ENCODE assay signal across 23 cellular contexts in the genomic region with DNA sequence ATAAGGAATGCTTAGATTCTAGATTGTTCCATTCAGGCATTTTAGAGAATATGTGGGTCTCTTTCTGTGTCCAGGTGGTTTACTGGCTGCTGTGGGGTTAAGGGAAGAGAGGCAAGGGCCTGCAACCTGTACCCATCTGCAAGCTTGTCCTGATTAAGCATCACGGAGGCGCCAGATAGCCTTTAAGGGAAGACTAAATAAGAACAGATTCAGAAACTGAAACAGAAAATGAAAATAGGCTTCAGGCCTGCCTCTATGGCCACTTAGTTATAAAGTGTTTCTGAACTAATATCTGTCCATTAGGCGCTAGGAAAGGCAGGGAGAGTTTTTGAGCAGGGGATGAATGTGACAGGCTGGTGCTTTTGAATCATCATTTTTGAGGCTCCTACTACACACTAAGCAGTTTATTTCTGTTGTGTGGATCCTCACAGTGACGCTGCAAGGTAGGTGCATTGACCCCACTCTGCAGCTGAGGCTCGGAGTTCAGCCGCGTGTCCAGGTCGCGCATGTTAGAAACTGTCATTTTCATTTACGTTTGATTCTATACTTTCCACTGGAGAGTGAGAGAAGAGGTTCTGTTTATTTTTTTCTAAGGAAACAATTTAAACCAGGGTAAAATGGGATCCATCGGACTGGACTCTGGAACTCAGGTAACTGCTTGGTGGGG. TPM values are rescaled to one million over a fixed set of nuclear protein-coding genes. Genes with fewer than 3 reads are reported as not detected.
A peak's percentile ranks its signal among the peaks of the same experiment; 100 is the strongest.
DNase-seq lines count a peak whose midpoint lies in the region; ATAC-seq, FAIRE-seq and TF ChIP-seq lines count a peak whose summit lies in the region.
"Had no signal": no experiment of that assay in that cellular context is flagged by ENCODE, and none has a peak within 500 bp of the region (broad histone marks: within the 10 kb centered on the region; RNA-seq: fewer than 3 reads in every experiment).

No MANE protein-coding gene starts in this region.

- BruUV-seq in HepG2 (replicated peaks; lab: Mats Ljungman, UMichigan) = no TSS peak
- no TSS peak for BruUV-seq in mammary epithelial cell (replicated peaks; lab: Mats Ljungman, UMichigan)

- no peaks in the 10 kb centered on the region for H3K36me3 ChIP-seq in HepG2 (replicated peaks in 1 of 2; ENCODE audit: control insufficient read depth in 1 of 2, insufficient read depth in 2 of 2, low read length in 2 of 2)
- H3K36me3 ChIP-seq in mammary epithelial cell (ENCODE audit: insufficient read depth, low read length) = no peaks in the 10 kb centered on the region
- H3K36me3 ChIP-seq in esophagus squamous epithelium = no peaks in the 10 kb centered on the region
- H3K36me3 ChIP-seq: Peyer's patch had no signal

- H4K20me1 ChIP-seq in HepG2 (ENCODE audit: insufficient read depth, low read length) = 0 out of 2 replicates have a peak, but pooled peaks cover 3% of the 10 kb centered on the region
- no peaks in the 10 kb centered on the region for H4K20me1 ChIP-seq in mammary epithelial cell (ENCODE audit: insufficient read depth, low read length)

- H3K36me3 Mint-ChIP-seq in activated naive CD4-positive, alpha-beta T cell treated with anti-CD3 and anti-CD28 coated beads, Interleukin-2, amount 50 U/mL, for 24 hours = no peaks in the 10 kb centered on the region
- no peaks in the 10 kb centered on the region for H3K36me3 Mint-ChIP-seq in naive thymus-derived CD8-positive, alpha-beta T cell
- H3K36me3 Mint-ChIP-seq: CD4-positive, CD25-positive, alpha-beta regulatory T cell had no signal

- 19% methylated on average over 11 of the region's 11 CpGs for WGBS in HepG2 (ENCODE audit: low lambda C conversion rate)
- WGBS in mammary epithelial cell (ENCODE audit: low coverage, missing lambda C conversion rate) = 85% methylated on average over 11 of the region's 11 CpGs
- 81 to 83% methylated on average over 11 of the region's 11 CpGs for WGBS in esophagus squamous epithelium, 2 donors

- peaks cover 16% of the 10 kb centered on the region for H3K4me1 Mint-ChIP-seq in activated naive CD4-positive, alpha-beta T cell treated with anti-CD3 and anti-CD28 coated beads, Interleukin-2, amount 50 U/mL, for 24 hours
- peaks cover 15 to 19% (median 17%) of the 10 kb centered on the region in 4 donors for H3K4me1 Mint-ChIP-seq in naive thymus-derived CD8-positive, alpha-beta T cell

- in situ Hi-C loops in HepG2 (cut with HindIII; ENCODE audit: extremely low pct_ligation_motif_present, low pct_unique_long_range_greater_than_20kb) (no loop called here), mammary epithelial cell (cut with MboI; ENCODE audit: low sequenced_read_pairs in 2 of 2) (no loop called here)

- intact Hi-C loops in HepG2 (cut with micrococcal nuclease; ENCODE audit: unreplicated experiment) (no loop called here), mammary epithelial cell (cut with micrococcal nuclease) (no loop called here), esophagus squamous epithelium (cut with DNase I) (no loop called here)

- H2AFZ ChIP-seq in HepG2 (ENCODE audit: low read length) (no peak overlapping the region), mammary epithelial cell (ENCODE audit: low read depth, low read length) (no peak overlapping the region)
- H2AFZ ChIP-seq: GM23338 had no signal

- H3K27ac ChIP-seq in HepG2 (ENCODE audit: extremely low read length, insufficient read depth, low read length) = no peak overlapping the region
- H3K27ac ChIP-seq in mammary epithelial cell (ENCODE audit: insufficient read depth, low read depth, low read length) = no peak overlapping the region
- no peak overlapping the region for H3K27ac ChIP-seq in esophagus squamous epithelium
- H3K27ac ChIP-seq: 22Rv1, Peyer's patch, SK-N-MC had no signal

- no peak for TF ChIP-seq CTCF in HepG2 (CRISPR knock-in tag; IDR thresholded peaks at IDR 0.05)
- no peak for TF ChIP-seq CTCF in mammary epithelial cell (conservative IDR thresholded peaks at IDR 0.05 in 1 of 2, IDR thresholded peaks at IDR 0.05 in 1 of 2; ENCODE audit: extremely low read depth in 1 of 2, insufficient read depth in 1 of 2, low read depth in 1 of 2, low read length in 2 of 2)
- no peak for TF ChIP-seq CTCF in esophagus squamous epithelium (IDR thresholded peaks at IDR 0.05)

- H3K9me3 ChIP-seq in HepG2 (ENCODE audit: low read length) (no peaks in the 10 kb centered on the region), mammary epithelial cell (replicated peaks; ENCODE audit: insufficient read depth, low read length) (no peaks in the 10 kb centered on the region), esophagus squamous epithelium (no peaks in the 10 kb centered on the region)
- H3K9me3 ChIP-seq: Caco-2, Peyer's patch had no signal

- H3K27me3 Mint-ChIP-seq in activated naive CD4-positive, alpha-beta T cell treated with anti-CD3 and anti-CD28 coated beads, Interleukin-2, amount 50 U/mL, for 24 hours = no peaks in the 10 kb centered on the region
- peaks cover 0 to 12% (median 10%) of the 10 kb centered on the region in 5 donors for H3K27me3 Mint-ChIP-seq in naive thymus-derived CD8-positive, alpha-beta T cell

- peaks cover 1 to 87% of the 10 kb centered on the region in 2 experiments; a peak in 4 of 5 replicates for H3K27me3 ChIP-seq in HepG2 (ENCODE audit: control insufficient read depth in 1 of 2, insufficient read depth in 2 of 2, low read length in 2 of 2)
- H3K27me3 ChIP-seq in mammary epithelial cell (ENCODE audit: insufficient read depth, low read length) = no peaks in the 10 kb centered on the region
- H3K27me3 ChIP-seq in esophagus squamous epithelium = peaks cover 0 to 53% (median 0%) of the 10 kb centered on the region in 4 donors
- H3K27me3 ChIP-seq: Peyer's patch had no signal

- CTCF ChIA-PET in HepG2 (lab: Yijun Ruan, JAX; ENCODE audit: low intra/inter-chr PET ratio, low total read pairs) (interaction anchor here (1.1 kb wide), 1 partner anchor 53 kb away, joined by 3 read pairs; no protein-coding TSS in a partner anchor), mammary epithelial cell (lab: Charles Lee; ENCODE audit: low non-redundant PET) (no interaction called here)

- POLR2A ChIA-PET in HepG2 (lab: Yijun Ruan, JAX) = no interaction called here
- POLR2A ChIA-PET in naive thymus-derived CD8-positive, alpha-beta T cell (lab: Charles Lee) = no interaction called here

- dilution Hi-C loops in mammary epithelial cell (cut with HindIII; ENCODE audit: low sequenced_read_pairs) = no loop called here

- no peak overlapping the region for H3K9ac ChIP-seq in HepG2 (ENCODE audit: insufficient read depth, low read depth, low read length)
- no peak overlapping the region for H3K9ac ChIP-seq in mammary epithelial cell (ENCODE audit: insufficient read depth, low read length)

- no peaks in the 10 kb centered on the region for H3K9me3 Mint-ChIP-seq in activated naive CD4-positive, alpha-beta T cell treated with anti-CD3 and anti-CD28 coated beads, Interleukin-2, amount 50 U/mL, for 24 hours
- H3K9me3 Mint-ChIP-seq in naive thymus-derived CD8-positive, alpha-beta T cell = no peaks in the 10 kb centered on the region

- no peak overlapping the region for H3K4me3 Mint-ChIP-seq in activated naive CD4-positive, alpha-beta T cell treated with anti-CD3 and anti-CD28 coated beads, Interleukin-2, amount 50 U/mL, for 24 hours
- no peak overlapping the region for H3K4me3 Mint-ChIP-seq in naive thymus-derived CD8-positive, alpha-beta T cell
- H3K4me3 Mint-ChIP-seq: CD4-positive, CD25-positive, alpha-beta regulatory T cell; GM23338 had no signal

- no peak for TF ChIP-seq RAD21 in HepG2 (CRISPR knock-in tag; IDR thresholded peaks at IDR 0.05)

- H3K79me2 ChIP-seq in HepG2 (ENCODE audit: insufficient read depth, low read length) (no peaks in the 10 kb centered on the region), mammary epithelial cell (ENCODE audit: insufficient read depth, low read length) (no peaks in the 10 kb centered on the region)

- no peak for TF ChIP-seq POLR2A in HepG2 (IDR thresholded peaks at IDR 0.05; ENCODE audit: insufficient read depth in 1 of 2, low read depth in 2 of 2, low read length in 2 of 2)
- no peak for TF ChIP-seq POLR2A in esophagus squamous epithelium (IDR thresholded peaks at IDR 0.05)

- TF ChIP-seq EP300 in HepG2 (IDR thresholded peaks at IDR 0.05; ENCODE audit: low read depth in 2 of 2, low read length in 2 of 2) (no peak), HepG2 (CRISPR knock-in tag; IDR thresholded peaks at IDR 0.05; ENCODE audit: borderline replicate concordance) (no peak)

- DNase-seq in activated naive CD4-positive, alpha-beta T cell (lab: John Stamatoyannopoulos, UW) = no peak
- peak; percentile 60 for DNase-seq in RPMI8226
- no peak for DNase-seq in HepG2 (ENCODE audit: low spot score)
- DNase-seq in mammary epithelial cell = no peak
- DNase-seq in esophagus squamous epithelium (lab: John Stamatoyannopoulos, UW) = no peak
- no peak for DNase-seq in naive thymus-derived CD8-positive, alpha-beta T cell
- DNase-seq: AML-193; Caco-2; CD4-positive, CD25-positive, alpha-beta regulatory T cell; DMS153; GDM1; HCEC 1CT; NCI-H1417 treated with DMSO at 0.1 percent for 48 hours; NCI-H187 treated with DMSO at 0.1 percent for 48 hours; NCI-H345; NCI-H524 treated with DMSO at 0.1 percent for 48 hours; Peyer's patch; Right ventricle myocardium superior had no signal

- peaks cover 32% of the 10 kb centered on the region for H3K4me1 ChIP-seq in HepG2 (ENCODE audit: insufficient read depth, low read length)
- no peaks in the 10 kb centered on the region for H3K4me1 ChIP-seq in mammary epithelial cell (ENCODE audit: insufficient read depth, low read length)
- peaks cover 0 to 4% (median under 1%) of the 10 kb centered on the region in 3 donors for H3K4me1 ChIP-seq in esophagus squamous epithelium

- no peak for FAIRE-seq in HepG2 (lab: Jason Lieb, UNC)

- peak overlapping the region; percentile 47; the same call in 1 of the 2 replicates for H3K4me2 ChIP-seq in HepG2 (ENCODE audit: low read depth, low read length)
- H3K4me2 ChIP-seq in mammary epithelial cell (ENCODE audit: insufficient read depth, low read depth, low read length) = no peak overlapping the region
- H3K4me2 ChIP-seq: GM23338 had no signal

- peak overlapping the region; percentile 23 for H3K27ac Mint-ChIP-seq in activated naive CD4-positive, alpha-beta T cell treated with anti-CD3 and anti-CD28 coated beads, Interleukin-2, amount 50 U/mL, for 24 hours
- H3K27ac Mint-ChIP-seq in naive thymus-derived CD8-positive, alpha-beta T cell = no peak overlapping the region
- H3K27ac Mint-ChIP-seq: CD4-positive, CD25-positive, alpha-beta regulatory T cell; GM23338 had no signal

- ATAC-seq in HepG2 = no peak
- no peak for ATAC-seq in naive thymus-derived CD8-positive, alpha-beta T cell
- no peak for ATAC-seq in HG02852 (IDR thresholded peaks at IDR 0.05; ENCODE audit: unreplicated experiment)
- ATAC-seq: GM23338 had no signal

- H3K4me3 ChIP-seq in HepG2 (replicated peaks in 1 of 3; ENCODE audit: insufficient read depth in 1 of 3, low read depth in 2 of 3, low read length in 3 of 3) = 0 out of 6 replicates have a peak overlapping the region, but pooled peaks of 1 of the 3 experiments have one; percentile 13
- H3K4me3 ChIP-seq in mammary epithelial cell (replicated peaks in 1 of 3; ENCODE audit: insufficient read depth in 1 of 3, low read depth in 2 of 3, low read length in 3 of 3) = no peak overlapping the region
- H3K4me3 ChIP-seq in esophagus squamous epithelium = no peak overlapping the region
- H3K4me3 ChIP-seq: GM23338, Peyer's patch, SK-N-MC had no signal

RNA-seq across cellular contexts. Expression of gene SLC6A12, which starts 47.4 kb away (rescaled TPM):
- total RNA-seq in HepG2 (2016; rRNA removed; fragmentation: Illumina TruSeq; extraction: Trizol) = 9.5 and 18.8 TPM in 2 replicates
- 3.7 and 5.6 TPM in 2 replicates for total RNA-seq in HepG2 (2016; cell fraction: cytosol; rRNA removed; fragmentation: Illumina TruSeq; extraction: Trizol; ENCODE audit: low read depth)
- total RNA-seq in HepG2 (2016; cell fraction: insoluble cytoplasmic fraction; rRNA removed; fragmentation: Illumina TruSeq; extraction: Trizol) = 10.4 and 17.8 TPM in 2 replicates
- total RNA-seq in HepG2 (2016; cell fraction: membrane; rRNA removed; fragmentation: Illumina TruSeq; extraction: Trizol) = 7.4 and 8.0 TPM in 2 replicates
- 17.0 and 17.6 TPM in 2 replicates for total RNA-seq in HepG2 (2016; cell fraction: nucleus; rRNA removed; fragmentation: Illumina TruSeq; extraction: Trizol)
- 3.7 and 6.0 TPM in 2 replicates for polyA plus RNA-seq in HepG2 (2011; rRNA removed)
- polyA plus RNA-seq in HepG2 (2011; cell fraction: cytosol; rRNA removed) = 4.4 and 5.0 TPM in 2 replicates
- 10.3 and 12.4 TPM in 2 replicates for polyA plus RNA-seq in HepG2 (2011; cell fraction: nucleus; rRNA removed)
- polyA plus RNA-seq in HepG2 (2012) = 0.66 and 5.8 TPM in 2 replicates
- 2.3 and 2.8 TPM in 2 replicates for polyA plus RNA-seq in HepG2 (2016; cell fraction: cytosol; fragmentation: Illumina TruSeq; extraction: Trizol; ENCODE audit: low read depth)
- 7.2 and 9.0 TPM in 2 replicates for polyA plus RNA-seq in HepG2 (2016; cell fraction: insoluble cytoplasmic fraction; fragmentation: Illumina TruSeq; extraction: Trizol; ENCODE audit: low read depth)
- polyA plus RNA-seq in HepG2 (2016; cell fraction: membrane; fragmentation: Illumina TruSeq; extraction: Trizol; ENCODE audit: low read depth) = 3.9 and 4.9 TPM in 2 replicates
- 27.1 and 27.7 TPM in 2 replicates for polyA plus RNA-seq in HepG2 (2016; cell fraction: nucleus; fragmentation: Illumina TruSeq; extraction: Trizol; ENCODE audit: insufficient read depth, low read depth)
- 1.2 and 11.3 TPM in 2 replicates for polyA minus RNA-seq in HepG2 (2011; rRNA and poly(A)+ RNA removed; ENCODE audit: low replicate concordance)
- polyA minus RNA-seq in HepG2 (2011; cell fraction: cytosol; rRNA and poly(A)+ RNA removed) = 7.0 and 7.2 TPM in 2 replicates
- 5.8 and 7.1 TPM in 2 replicates for polyA minus RNA-seq in HepG2 (2011; cell fraction: nucleus; rRNA and poly(A)+ RNA removed)
- under 1 TPM in 1 of 2 donors, not detected in 1; 0.17 TPM for total RNA-seq in mammary epithelial cell
- not detected for polyA plus RNA-seq in mammary epithelial cell
- not detected for polyA minus RNA-seq in mammary epithelial cell
- total RNA-seq in esophagus squamous epithelium = under 1 TPM in 1 of 4 donors, not detected in 3; 0.57 TPM
- under 1 TPM in 1 of 2 experiments, not detected in 1; 0.78 TPM for total RNA-seq in naive thymus-derived CD8-positive, alpha-beta T cell
- not detected for polyA plus RNA-seq in naive thymus-derived CD8-positive, alpha-beta T cell
- total RNA-seq: CD4-positive, CD25-positive, alpha-beta regulatory T cell had no signal
- polyA plus RNA-seq: CD4-positive, CD25-positive, alpha-beta regulatory T cell; GM23338 had no signal
